ENCODE assay signal across 23 cellular contexts in genomic region chr2:117973498-117974082, GRCh38.
"Had no signal": no experiment of that assay in that cellular context is flagged by ENCODE, and none has a peak within 500 bp of the region (broad histone marks: within the 10 kb centered on the region; RNA-seq: fewer than 3 reads in every experiment).

No MANE protein-coding gene starts in this region.

- H3K27me3 Mint-ChIP-seq: memory B cell; naive B cell; progenitor cell of endocrine pancreas; stimulated activated memory B cell treated with anti-CD40 and anti-IgM and Interleukin-4, amounts not matched to agents 10 μg/mL and 1 μg/mL and 100 μg/mL, for 72 hours; stimulated activated naive CD8-positive, alpha-beta T cell treated with anti-CD3 and anti-CD28 coated beads, Interleukin-15, Interleukin-2, amounts not matched to agents 100 ng/mL and 50 ng/mL, for 24 hours had no signal

- H3K4me3 ChIP-seq: colonic mucosa, hepatocyte, left ventricle myocardium inferior, lower lobe of right lung, ovary, tibial artery had no signal

- H3K9me3 ChIP-seq: colonic mucosa, left ventricle myocardium inferior, lower lobe of right lung, ovary, tibial artery had no signal

- H3K27me3 ChIP-seq: colonic mucosa, foreskin keratinocyte, hepatocyte, ovary, tibial artery had no signal

- H3K4me1 ChIP-seq: colonic mucosa, foreskin keratinocyte, left ventricle myocardium inferior, tibial artery had no signal

- FAIRE-seq: endothelial cell of umbilical vein, kidney had no signal

- H3K79me2 ChIP-seq: hepatocyte had no signal

- H3K9me3 Mint-ChIP-seq: memory B cell; naive B cell; stimulated activated memory B cell treated with anti-CD40 and anti-IgM and Interleukin-4, amounts not matched to agents 10 μg/mL and 1 μg/mL and 100 μg/mL, for 72 hours; stimulated activated naive CD8-positive, alpha-beta T cell treated with anti-CD3 and anti-CD28 coated beads, Interleukin-15, Interleukin-2, amounts not matched to agents 100 ng/mL and 50 ng/mL, for 24 hours had no signal

- H3K4me2 ChIP-seq: hepatocyte had no signal

- H3K36me3 ChIP-seq: ovary had no signal

- DNase-seq: cerebellar nuclear complex; colonic mucosa; dermis blood vessel endothelial cell; erythroblast; foreskin keratinocyte; head of caudate nucleus; kidney; left cardiac atrium; left ventricle myocardium inferior; lower lobe of right lung; midbrain; naive B cell; ovary; right cardiac atrium; stimulated activated CD4-positive, alpha-beta T cell treated with anti-CD3 and anti-CD28 coated beads, Interleukin-4, amount 100 ng/mL, for 1 hour; stimulated activated CD8-positive, alpha-beta memory T cell treated with anti-CD3 and anti-CD28 coated beads, Interleukin-4, amount 100 ng/mL, for 48 hours; tibial artery had no signal

- H3K27ac ChIP-seq: colonic mucosa, foreskin keratinocyte, hepatocyte, left ventricle myocardium inferior, lower lobe of right lung, ovary, tibial artery had no signal

- H2AFZ ChIP-seq: hepatocyte had no signal

- H3K27ac Mint-ChIP-seq: memory B cell; progenitor cell of endocrine pancreas; stimulated activated memory B cell treated with anti-CD40 and anti-IgM and Interleukin-4, amounts not matched to agents 10 μg/mL and 1 μg/mL and 100 μg/mL, for 72 hours; stimulated activated naive CD8-positive, alpha-beta T cell treated with anti-CD3 and anti-CD28 coated beads, Interleukin-15, Interleukin-2, amounts not matched to agents 100 ng/mL and 50 ng/mL, for 24 hours had no signal

- ATAC-seq: foreskin keratinocyte; left cardiac atrium; right cardiac atrium; stimulated activated memory B cell treated with anti-CD40 and anti-IgM and Interleukin-4, amounts not matched to agents 10 μg/mL and 1 μg/mL and 100 μg/mL, for 72 hours had no signal

- H3K4me3 Mint-ChIP-seq: memory B cell; naive B cell; stimulated activated memory B cell treated with anti-CD40 and anti-IgM and Interleukin-4, amounts not matched to agents 10 μg/mL and 1 μg/mL and 100 μg/mL, for 72 hours; stimulated activated naive CD8-positive, alpha-beta T cell treated with anti-CD3 and anti-CD28 coated beads, Interleukin-15, Interleukin-2, amounts not matched to agents 100 ng/mL and 50 ng/mL, for 24 hours had no signal
